ENCODE assay signal across 1 cellular context in the genomic region with DNA sequence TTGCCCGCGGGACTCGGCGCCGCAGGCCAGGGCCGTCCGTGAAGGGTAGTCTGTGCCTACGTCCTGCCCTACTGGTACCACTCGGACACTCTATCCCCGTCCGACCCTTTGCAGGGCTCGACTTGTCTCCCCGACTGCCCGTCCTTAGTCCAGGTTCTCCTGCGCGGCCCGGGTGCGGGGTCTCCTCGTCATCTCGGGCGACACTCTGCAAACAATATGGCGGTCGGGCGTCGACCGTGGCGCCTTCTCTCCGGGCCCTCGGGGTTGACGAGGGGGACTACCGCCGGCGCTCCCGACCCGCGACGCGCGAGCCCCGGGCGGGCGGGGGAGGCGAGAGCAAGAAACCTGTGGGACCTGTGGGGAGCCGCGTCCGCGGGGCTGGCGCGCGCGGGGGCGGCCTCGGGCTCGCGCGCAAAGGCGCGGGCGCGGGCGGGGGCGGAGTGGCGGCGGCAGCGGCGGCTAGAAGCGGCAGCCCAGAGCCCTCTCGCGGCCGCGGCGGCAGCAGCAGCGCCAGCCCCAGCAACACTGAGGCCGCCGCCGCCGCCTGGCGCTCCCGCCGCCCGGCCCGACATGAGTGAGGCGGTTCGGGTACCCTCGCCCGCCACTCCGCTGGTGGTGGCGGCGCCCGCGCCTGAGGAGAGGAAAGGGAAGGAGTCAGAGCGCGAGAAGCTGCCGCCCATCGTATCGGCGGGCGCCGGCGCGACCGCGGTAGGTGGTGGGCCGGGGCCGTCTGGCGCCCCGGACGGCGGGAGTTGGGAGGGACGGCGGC.
TF ChIP-seq lines count a peak whose summit lies in the region.

A gene with protein sequence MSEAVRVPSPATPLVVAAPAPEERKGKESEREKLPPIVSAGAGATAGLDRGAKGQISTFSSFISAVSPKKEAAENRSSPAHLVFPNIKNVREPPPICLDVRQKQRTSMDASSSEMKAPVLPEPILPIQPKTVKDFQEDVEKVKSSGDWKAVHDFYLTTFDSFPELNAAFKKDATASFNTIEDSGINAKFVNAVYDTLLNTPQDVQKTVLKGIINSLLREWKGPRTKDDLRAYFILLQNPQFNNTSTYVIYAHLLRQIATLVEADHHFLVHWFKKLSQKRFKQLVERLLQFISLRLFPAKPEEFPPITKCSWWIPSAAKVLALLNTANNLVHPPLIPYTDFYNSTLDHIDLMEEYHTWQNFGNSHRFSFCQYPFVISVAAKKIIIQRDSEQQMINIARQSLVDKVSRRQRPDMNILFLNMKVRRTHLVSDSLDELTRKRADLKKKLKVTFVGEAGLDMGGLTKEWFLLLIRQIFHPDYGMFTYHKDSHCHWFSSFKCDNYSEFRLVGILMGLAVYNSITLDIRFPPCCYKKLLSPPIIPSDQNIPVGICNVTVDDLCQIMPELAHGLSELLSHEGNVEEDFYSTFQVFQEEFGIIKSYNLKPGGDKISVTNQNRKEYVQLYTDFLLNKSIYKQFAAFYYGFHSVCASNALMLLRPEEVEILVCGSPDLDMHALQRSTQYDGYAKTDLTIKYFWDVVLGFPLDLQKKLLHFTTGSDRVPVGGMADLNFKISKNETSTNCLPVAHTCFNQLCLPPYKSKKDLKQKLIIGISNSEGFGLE (plus strand): TSS at position 476 of the 769 bp plus-strand sequence. CDS start 95 bp downstream, at position 571.

TF ChIP-seq in A549, 52 proteins besides CTCF, POLR2A, EP300 and RAD21 (continued from another document):
- TF ChIP-seq MYC (IDR thresholded peaks at IDR 0.05; ENCODE audit: borderline replicate concordance, low read length) (no peak), JUNB (IDR thresholded peaks at IDR 0.05) (no peak), ZFP36 (IDR thresholded peaks at IDR 0.05; ENCODE audit: borderline replicate concordance, partially characterized antibody) (no peak), HOXA7 (CRISPR knock-in tag; IDR thresholded peaks at IDR 0.05) (no peak), FOSL2 (IDR thresholded peaks at IDR 0.05) (no peak), FOSL2 (CRISPR knock-in tag; IDR thresholded peaks at IDR 0.05) (no peak), MAZ (IDR thresholded peaks at IDR 0.05; ENCODE audit: borderline replicate concordance, low read depth, low read length) (no peak), GATA3 (IDR thresholded peaks at IDR 0.05; ENCODE audit: borderline replicate concordance) (no peak; the same call in 1 of the 2 replicates), ZSCAN20 (CRISPR knock-in tag; IDR thresholded peaks at IDR 0.05) (no peak), EHMT2 (IDR thresholded peaks at IDR 0.05; ENCODE audit: low read depth) (no peak), KDM1A (IDR thresholded peaks at IDR 0.05; ENCODE audit: low read depth) (no peak), CBX8 (IDR thresholded peaks at IDR 0.05) (no peak), CHD4 (IDR thresholded peaks at IDR 0.05; ENCODE audit: borderline replicate concordance) (no peak), NFE2L2 (conservative IDR thresholded peaks at IDR 0.05; ENCODE audit: low read length) (no peak), ZNF302 (CRISPR knock-in tag; IDR thresholded peaks at IDR 0.05) (no peak), HEYL (CRISPR knock-in tag; IDR thresholded peaks at IDR 0.05) (no peak), ZC3H11A (IDR thresholded peaks at IDR 0.05) (no peak), FOSB (CRISPR knock-in tag; IDR thresholded peaks at IDR 0.05) (no peak), POLR2AphosphoS2 (conservative IDR thresholded peaks at IDR 0.05; ENCODE audit: low read length) (no peak), EHF (CRISPR knock-in tag; IDR thresholded peaks at IDR 0.05) (no peak), HOXB13 (CRISPR knock-in tag; IDR thresholded peaks at IDR 0.05; ENCODE audit: low read depth) (0 out of 2 replicates have a peak, but pooled peaks have one; percentile 54), BHLHE40 (IDR thresholded peaks at IDR 0.05; ENCODE audit: low read depth, low read length) (no peak), RARB (CRISPR knock-in tag; IDR thresholded peaks at IDR 0.05) (no peak), NPAS2 (CRISPR knock-in tag; IDR thresholded peaks at IDR 0.05; ENCODE audit: borderline replicate concordance) (no peak), SMC3 (IDR thresholded peaks at IDR 0.05) (peak; percentile 74), CBX2 (IDR thresholded peaks at IDR 0.05; ENCODE audit: borderline replicate concordance, low read depth) (no peak), FOXS1 (CRISPR knock-in tag; IDR thresholded peaks at IDR 0.05) (no peak), NR3C1 (IDR thresholded peaks at IDR 0.05) (no peak), TFCP2L1 (CRISPR knock-in tag; IDR thresholded peaks at IDR 0.05) (no peak)
- TF ChIP-seq, protein P1, sequence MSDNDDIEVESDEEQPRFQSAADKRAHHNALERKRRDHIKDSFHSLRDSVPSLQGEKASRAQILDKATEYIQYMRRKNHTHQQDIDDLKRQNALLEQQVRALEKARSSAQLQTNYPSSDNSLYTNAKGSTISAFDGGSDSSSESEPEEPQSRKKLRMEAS (IDR thresholded peaks at IDR 0.05): peak; percentile 4
- TF ChIP-seq, protein P2, sequence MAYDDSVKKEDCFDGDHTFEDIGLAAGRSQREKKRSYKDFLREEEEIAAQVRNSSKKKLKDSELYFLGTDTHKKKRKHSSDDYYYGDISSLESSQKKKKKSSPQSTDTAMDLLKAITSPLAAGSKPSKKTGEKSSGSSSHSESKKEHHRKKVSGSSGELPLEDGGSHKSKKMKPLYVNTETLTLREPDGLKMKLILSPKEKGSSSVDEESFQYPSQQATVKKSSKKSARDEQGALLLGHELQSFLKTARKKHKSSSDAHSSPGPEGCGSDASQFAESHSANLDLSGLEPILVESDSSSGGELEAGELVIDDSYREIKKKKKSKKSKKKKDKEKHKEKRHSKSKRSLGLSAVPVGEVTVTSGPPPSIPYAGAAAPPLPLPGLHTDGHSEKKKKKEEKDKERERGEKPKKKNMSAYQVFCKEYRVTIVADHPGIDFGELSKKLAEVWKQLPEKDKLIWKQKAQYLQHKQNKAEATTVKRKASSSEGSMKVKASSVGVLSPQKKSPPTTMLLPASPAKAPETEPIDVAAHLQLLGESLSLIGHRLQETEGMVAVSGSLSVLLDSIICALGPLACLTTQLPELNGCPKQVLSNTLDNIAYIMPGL (CRISPR knock-in tag; IDR thresholded peaks at IDR 0.05; ENCODE audit: borderline replicate concordance): peak; percentile 95
- TF ChIP-seq, protein P3, sequence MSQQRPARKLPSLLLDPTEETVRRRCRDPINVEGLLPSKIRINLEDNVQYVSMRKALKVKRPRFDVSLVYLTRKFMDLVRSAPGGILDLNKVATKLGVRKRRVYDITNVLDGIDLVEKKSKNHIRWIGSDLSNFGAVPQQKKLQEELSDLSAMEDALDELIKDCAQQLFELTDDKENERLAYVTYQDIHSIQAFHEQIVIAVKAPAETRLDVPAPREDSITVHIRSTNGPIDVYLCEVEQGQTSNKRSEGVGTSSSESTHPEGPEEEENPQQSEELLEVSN (IDR thresholded peaks at IDR 0.05; ENCODE audit: borderline replicate concordance, low read depth): peak; percentile 25; the same call in 1 of the 2 replicates
- TF ChIP-seq, protein P4, sequence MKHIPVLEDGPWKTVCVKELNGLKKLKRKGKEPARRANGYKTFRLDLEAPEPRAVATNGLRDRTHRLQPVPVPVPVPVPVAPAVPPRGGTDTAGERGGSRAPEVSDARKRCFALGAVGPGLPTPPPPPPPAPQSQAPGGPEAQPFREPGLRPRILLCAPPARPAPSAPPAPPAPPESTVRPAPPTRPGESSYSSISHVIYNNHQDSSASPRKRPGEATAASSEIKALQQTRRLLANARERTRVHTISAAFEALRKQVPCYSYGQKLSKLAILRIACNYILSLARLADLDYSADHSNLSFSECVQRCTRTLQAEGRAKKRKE (CRISPR knock-in tag; IDR thresholded peaks at IDR 0.05; ENCODE audit: low read depth): no peak
- TF ChIP-seq, protein P5, sequence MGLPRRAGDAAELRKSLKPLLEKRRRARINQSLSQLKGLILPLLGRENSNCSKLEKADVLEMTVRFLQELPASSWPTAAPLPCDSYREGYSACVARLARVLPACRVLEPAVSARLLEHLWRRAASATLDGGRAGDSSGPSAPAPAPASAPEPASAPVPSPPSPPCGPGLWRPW (IDR thresholded peaks at IDR 0.05): no peak
- TF ChIP-seq, protein P6, sequence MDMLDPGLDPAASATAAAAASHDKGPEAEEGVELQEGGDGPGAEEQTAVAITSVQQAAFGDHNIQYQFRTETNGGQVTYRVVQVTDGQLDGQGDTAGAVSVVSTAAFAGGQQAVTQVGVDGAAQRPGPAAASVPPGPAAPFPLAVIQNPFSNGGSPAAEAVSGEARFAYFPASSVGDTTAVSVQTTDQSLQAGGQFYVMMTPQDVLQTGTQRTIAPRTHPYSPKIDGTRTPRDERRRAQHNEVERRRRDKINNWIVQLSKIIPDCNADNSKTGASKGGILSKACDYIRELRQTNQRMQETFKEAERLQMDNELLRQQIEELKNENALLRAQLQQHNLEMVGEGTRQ (IDR thresholded peaks at IDR 0.05): no peak
- TF ChIP-seq, protein P7, sequence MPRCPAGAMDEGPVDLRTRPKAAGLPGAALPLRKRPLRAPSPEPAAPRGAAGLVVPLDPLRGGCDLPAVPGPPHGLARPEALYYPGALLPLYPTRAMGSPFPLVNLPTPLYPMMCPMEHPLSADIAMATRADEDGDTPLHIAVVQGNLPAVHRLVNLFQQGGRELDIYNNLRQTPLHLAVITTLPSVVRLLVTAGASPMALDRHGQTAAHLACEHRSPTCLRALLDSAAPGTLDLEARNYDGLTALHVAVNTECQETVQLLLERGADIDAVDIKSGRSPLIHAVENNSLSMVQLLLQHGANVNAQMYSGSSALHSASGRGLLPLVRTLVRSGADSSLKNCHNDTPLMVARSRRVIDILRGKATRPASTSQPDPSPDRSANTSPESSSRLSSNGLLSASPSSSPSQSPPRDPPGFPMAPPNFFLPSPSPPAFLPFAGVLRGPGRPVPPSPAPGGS (IDR thresholded peaks at IDR 0.05): no peak; the same call in 1 of the 3 replicates
- TF ChIP-seq, protein P8, sequence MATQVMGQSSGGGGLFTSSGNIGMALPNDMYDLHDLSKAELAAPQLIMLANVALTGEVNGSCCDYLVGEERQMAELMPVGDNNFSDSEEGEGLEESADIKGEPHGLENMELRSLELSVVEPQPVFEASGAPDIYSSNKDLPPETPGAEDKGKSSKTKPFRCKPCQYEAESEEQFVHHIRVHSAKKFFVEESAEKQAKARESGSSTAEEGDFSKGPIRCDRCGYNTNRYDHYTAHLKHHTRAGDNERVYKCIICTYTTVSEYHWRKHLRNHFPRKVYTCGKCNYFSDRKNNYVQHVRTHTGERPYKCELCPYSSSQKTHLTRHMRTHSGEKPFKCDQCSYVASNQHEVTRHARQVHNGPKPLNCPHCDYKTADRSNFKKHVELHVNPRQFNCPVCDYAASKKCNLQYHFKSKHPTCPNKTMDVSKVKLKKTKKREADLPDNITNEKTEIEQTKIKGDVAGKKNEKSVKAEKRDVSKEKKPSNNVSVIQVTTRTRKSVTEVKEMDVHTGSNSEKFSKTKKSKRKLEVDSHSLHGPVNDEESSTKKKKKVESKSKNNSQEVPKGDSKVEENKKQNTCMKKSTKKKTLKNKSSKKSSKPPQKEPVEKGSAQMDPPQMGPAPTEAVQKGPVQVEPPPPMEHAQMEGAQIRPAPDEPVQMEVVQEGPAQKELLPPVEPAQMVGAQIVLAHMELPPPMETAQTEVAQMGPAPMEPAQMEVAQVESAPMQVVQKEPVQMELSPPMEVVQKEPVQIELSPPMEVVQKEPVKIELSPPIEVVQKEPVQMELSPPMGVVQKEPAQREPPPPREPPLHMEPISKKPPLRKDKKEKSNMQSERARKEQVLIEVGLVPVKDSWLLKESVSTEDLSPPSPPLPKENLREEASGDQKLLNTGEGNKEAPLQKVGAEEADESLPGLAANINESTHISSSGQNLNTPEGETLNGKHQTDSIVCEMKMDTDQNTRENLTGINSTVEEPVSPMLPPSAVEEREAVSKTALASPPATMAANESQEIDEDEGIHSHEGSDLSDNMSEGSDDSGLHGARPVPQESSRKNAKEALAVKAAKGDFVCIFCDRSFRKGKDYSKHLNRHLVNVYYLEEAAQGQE (IDR thresholded peaks at IDR 0.05): no peak
